Comparison of ENCODE assay signal across 22 cellular contexts in the genomic region with DNA sequence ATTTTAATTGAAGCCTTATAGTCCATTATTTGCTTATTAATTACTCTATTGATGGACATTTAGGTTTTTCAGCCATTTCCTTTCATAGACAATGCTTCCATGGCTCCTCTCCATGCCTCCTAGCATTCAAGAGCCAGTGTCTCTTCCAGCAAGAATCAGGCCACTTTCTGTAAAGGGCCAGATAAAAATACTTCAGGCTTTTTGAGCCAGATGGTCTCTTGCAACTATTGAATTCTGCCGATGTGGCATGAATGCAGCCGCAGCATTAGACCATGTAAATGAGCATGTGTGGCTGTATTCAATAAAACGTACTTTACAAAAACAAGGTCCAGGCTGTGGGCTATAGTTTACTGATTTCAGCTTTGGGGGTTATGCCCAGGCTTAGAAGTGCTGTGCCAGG.
"Had no signal": no experiment of that assay in that cellular context is flagged by ENCODE, and none has a peak within 500 bp of the region (broad histone marks: within the 10 kb centered on the region; RNA-seq: fewer than 3 reads in every experiment).

No MANE protein-coding gene starts in this region.

- H3K4me3 ChIP-seq: MG63 had no signal

- ATAC-seq: T-helper 17 cell, WTC11 had no signal

- DNase-seq: activated CD4-positive, alpha-beta T cell treated with anti-CD3 and anti-CD28 coated beads, Interleukin-2, amount 10 ng/mL, durations not matched to agents 24 days and 14 days; activated CD4-positive, CD25-positive, alpha-beta regulatory T cell treated with anti-CD3 and anti-CD28 coated beads, Interleukin-2, amount 50 U/mL, for 72 hours; activated effector memory CD4-positive, alpha-beta T cell treated with Interleukin-2 at 50 U/mL for 16 hours; activated naive CD4-positive, alpha-beta T cell; activated T-cell treated with anti-CD3 and anti-CD28 coated beads for 4 hours; amygdala; cerebellar nuclear complex; MG63; MV-4-11; NCI-H1105 treated with DMSO at 0.1 percent for 48 hours; NCI-H1436 treated with DMSO at 0.1 percent for 48 hours; NCI-H1930; NCI-H2171; NCI-H2227 treated with DMSO at 0.1 percent for 48 hours; NCI-H526 treated with DMSO at 0.1 percent for 48 hours; NCI-H82; SIG-M5; T-helper 17 cell; T-helper 9 cell had no signal

- H3K9me3 ChIP-seq: MG63 had no signal

- H3K9ac ChIP-seq: KMS-11 had no signal

- H3K27me3 ChIP-seq: MG63 had no signal

- H3K4me1 Mint-ChIP-seq: WTC11 had no signal

- H3K27ac Mint-ChIP-seq: activated CD4-positive, alpha-beta T cell treated with anti-CD3 and anti-CD28 coated beads, Interleukin-2, amount 10 ng/mL, durations not matched to agents 24 days and 14 days; activated naive CD8-positive, alpha-beta T cell; T-helper 17 cell; WTC11 had no signal

- H3K27ac ChIP-seq: KMS-11 had no signal

- H3K27me3 Mint-ChIP-seq: activated CD4-positive, alpha-beta T cell treated with anti-CD3 and anti-CD28 coated beads, Interleukin-2, amount 10 ng/mL, durations not matched to agents 24 days and 14 days; activated naive CD8-positive, alpha-beta T cell; T-helper 17 cell had no signal

- H3K4me2 ChIP-seq: KMS-11 had no signal

- H3K9me3 Mint-ChIP-seq: activated CD4-positive, alpha-beta T cell treated with anti-CD3 and anti-CD28 coated beads, Interleukin-2, amount 10 ng/mL, durations not matched to agents 24 days and 14 days had no signal

- H3K4me3 Mint-ChIP-seq: activated CD4-positive, alpha-beta T cell treated with anti-CD3 and anti-CD28 coated beads, Interleukin-2, amount 10 ng/mL, durations not matched to agents 24 days and 14 days; activated naive CD8-positive, alpha-beta T cell; T-helper 17 cell; WTC11 had no signal
